ENCODE assay signal across 9 cellular contexts in genomic region chr2:191151315-191151698, GRCh38. TPM values are rescaled to one million over a fixed set of nuclear protein-coding genes. Genes with fewer than 3 reads are reported as not detected.
DNase-seq lines count a peak whose midpoint lies in the region; ATAC-seq and TF ChIP-seq lines count a peak whose summit lies in the region.
"Had no signal": no experiment of that assay in that cellular context is flagged by ENCODE, and none has a peak within 500 bp of the region (broad histone marks: within the 10 kb centered on the region; RNA-seq: fewer than 3 reads in every experiment).

No MANE protein-coding gene starts in this region.

- no peak for TF ChIP-seq CTCF in heart right ventricle (IDR thresholded peaks at IDR 0.05)

- no peaks in the 10 kb centered on the region for H3K36me3 Mint-ChIP-seq in memory B cell

- H3K4me1 ChIP-seq in heart right ventricle (peaks cover 0 to 24% (median 4%) of the 10 kb centered on the region in 9 donors), adipocyte (ENCODE audit: control insufficient read depth, insufficient read depth, low read length) (peaks cover 8% of the 10 kb centered on the region)

- ATAC-seq in heart right ventricle (peak in 4 of 8 donors; percentile 9 to 39 (median 25)), left ventricle myocardium superior (no peak), memory B cell (ENCODE audit: low read depth) (peak; percentile 3), HG03139 (IDR thresholded peaks at IDR 0.05; ENCODE audit: unreplicated experiment) (no peak)

- peaks cover 9% of the 10 kb centered on the region for H3K4me1 Mint-ChIP-seq in memory B cell

- H3K36me3 ChIP-seq in heart right ventricle (peaks cover 0 to 11% (median 0%) of the 10 kb centered on the region in 9 donors), adipocyte (ENCODE audit: control insufficient read depth, insufficient read depth, low read length, severe bottlenecking) (no peaks in the 10 kb centered on the region)

- H3K27me3 Mint-ChIP-seq in memory B cell: peaks cover 7% of the 10 kb centered on the region

- H3K9me3 ChIP-seq in heart right ventricle (no peaks in the 10 kb centered on the region), adipocyte (ENCODE audit: control insufficient read depth, low read length) (no peaks in the 10 kb centered on the region)

- H3K27me3 ChIP-seq in heart right ventricle (no peaks in the 10 kb centered on the region), adipocyte (replicated peaks; ENCODE audit: control insufficient read depth, insufficient read depth, low read length) (no peaks in the 10 kb centered on the region)

- H3K4me3 Mint-ChIP-seq in memory B cell: peak overlapping the region; percentile 88

- intact Hi-C loops in heart right ventricle (cut with DNase I): loop anchor here in 4 of 10 donors (5.0 to 10.0 kb wide), 3 partner anchors 97 to 367 kb away; no protein-coding TSS in a partner anchor
- intact Hi-C loops in left ventricle myocardium superior (cut with micrococcal nuclease): no loop called here

- no peak overlapping the region for H3K9ac ChIP-seq in adipocyte (ENCODE audit: low read length)

- WGBS in heart right ventricle, 2 donors: 89 to 94% methylated on average over 6 of the region's 6 CpGs

- no peaks in the 10 kb centered on the region for H3K9me3 Mint-ChIP-seq in memory B cell

- no peak for DNase-seq in heart right ventricle
- no peak for DNase-seq in left ventricle myocardium superior
- DNase-seq in adipocyte (ENCODE audit: low read depth): no peak
- peak in 1 of 2 donors; percentile 32 for DNase-seq in memory B cell (ENCODE audit: low spot score in 2 of 2)
- DNase-seq in EL: no peak
- no peak for DNase-seq in NCI-H82 (lab: John Stamatoyannopoulos, UW)
- DNase-seq in epidermal melanocyte (ENCODE audit: insufficient read length, low spot score): no peak
- DNase-seq: DMS 273 treated with DMSO at 0.1 percent for 48 hours had no signal

- H3K27ac Mint-ChIP-seq in memory B cell: peak overlapping the region; percentile 88

- H3K4me3 ChIP-seq in heart right ventricle (peak overlapping the region in 8 of 10 donors; percentile 44 to 66 (median 60)), adipocyte (ENCODE audit: low read length) (peak overlapping the region; percentile 83)

- H3K27ac ChIP-seq in heart right ventricle: peak overlapping the region in 2 of 10 donors; percentile 76 to 84

RNA-seq across cellular contexts. Expression of gene STAT4, which starts 0.5 kb away (rescaled TPM):
- total RNA-seq in heart right ventricle (1 to 10 TPM in 8 of 10 donors, under 1 TPM in 2; 0.52 to 9.4 (median 2.2) TPM), left ventricle myocardium superior (0.57 TPM)
- polyA plus RNA-seq in heart right ventricle: 1 to 10 TPM in 1 of 2 donors, under 1 TPM in 1; 0.52 to 2.2 TPM
